ENCODE assay signal across 8 cellular contexts in genomic region chr7:87933605-87933952, GRCh38. TPM values are rescaled to one million over a fixed set of nuclear protein-coding genes. Genes with fewer than 3 reads are reported as not detected.
A peak's percentile ranks its signal among the peaks of the same experiment; 100 is the strongest.
DNase-seq lines count a peak whose midpoint lies in the region; ATAC-seq, FAIRE-seq and TF ChIP-seq lines count a peak whose summit lies in the region.

No MANE protein-coding gene starts in this region.

- no peak overlapping the region for H2BK5ac ChIP-seq in H1 (ENCODE audit: low read depth, low read length)

- H4K5ac ChIP-seq in H1 (ENCODE audit: insufficient read length, low read depth, low read length), result peak overlapping the region; percentile 9

- no peak for TF ChIP-seq RAD21 in H1 (IDR thresholded peaks at IDR 0.05 in 1 of 2, conservative IDR thresholded peaks at IDR 0.05 in 1 of 2; ENCODE audit: low read depth in 2 of 2, low read length in 2 of 2)

- no peaks in the 10 kb centered on the region for H3K9me3 Mint-ChIP-seq in activated T-cell treated with anti-CD3 and anti-CD28 coated beads, Interleukin-2, amount 50 U/mL, for 4 hours

- H3K4me1 Mint-ChIP-seq in activated T-cell treated with anti-CD3 and anti-CD28 coated beads, Interleukin-2, amount 50 U/mL, for 4 hours (ENCODE audit: low read depth), result peaks cover 11% of the 10 kb centered on the region

- H3K36me3 ChIP-seq in H1 (ENCODE audit: control insufficient read depth in 2 of 4, insufficient read depth in 4 of 4, low read length in 3 of 4), result peaks cover 0 to 6% (median 0%) of the 10 kb centered on the region in 4 experiments; a peak in 1 of 8 replicates
- H3K36me3 ChIP-seq in prostate gland, result no peaks in the 10 kb centered on the region

- peaks cover 0 to 3% (median 1%) of the 10 kb centered on the region in 4 experiments; a peak in 1 of 7 replicates for H3K27me3 ChIP-seq in H1 (replicated peaks in 1 of 4; ENCODE audit: control insufficient read depth in 3 of 4, extremely low read depth in 1 of 4, insufficient read depth in 3 of 4, low read length in 3 of 4)
- H3K27me3 ChIP-seq in prostate gland (replicated peaks; ENCODE audit: insufficient read depth), result no peaks in the 10 kb centered on the region

- CTCF ChIA-PET in H1 (lab: Charles Lee; ENCODE audit: partially characterized antibody), result interaction anchor here (0.8 to 1.5 kb wide), 6 partner anchors 8 to 187 kb away, joined by 3 to 7 read pairs (median 4); no protein-coding TSS in a partner anchor

- POLR2A ChIA-PET in H1 (lab: Charles Lee; ENCODE audit: partially characterized antibody), result interaction anchor here (0.8 to 3.0 kb wide), 12 partner anchors 8 to 270 kb away, joined by 3 to 15 read pairs (median 4); no protein-coding TSS in a partner anchor

- no peak overlapping the region; the same call in 1 of the 2 replicates for H3K18ac ChIP-seq in H1 (ENCODE audit: extremely low read depth, low read length)

- no peaks in the 10 kb centered on the region for H3K36me3 Mint-ChIP-seq in activated T-cell treated with anti-CD3 and anti-CD28 coated beads, Interleukin-2, amount 50 U/mL, for 4 hours (ENCODE audit: insufficient read depth)

- H3K4me1 ChIP-seq in H1 (replicated peaks in 1 of 4; ENCODE audit: control insufficient read depth in 3 of 4, insufficient read depth in 4 of 4, low read length in 3 of 4) (peaks cover 0 to 6% (median 3%) of the 10 kb centered on the region in 4 experiments; a peak in 4 of 7 replicates), prostate gland (replicated peaks) (no peaks in the 10 kb centered on the region)

- H3K56ac ChIP-seq in H1 (replicated peaks; ENCODE audit: insufficient read length, low read depth, low read length), result no peak overlapping the region

- intact Hi-C loops in prostate gland (cut with DNase I), result loop anchor here (10.0 kb wide), 1 partner anchor 171 kb away; no protein-coding TSS in a partner anchor

- H3K14ac ChIP-seq in H1 (ENCODE audit: insufficient read length), result no peak overlapping the region

- H3K4me3 ChIP-seq in H1 (ENCODE audit: extremely low read depth in 1 of 4, insufficient read depth in 2 of 4, low read depth in 3 of 4, low read length in 4 of 4), result peak overlapping the region; percentile 76 to 87 (median 80)
- peak overlapping the region; percentile 56 to 58 for H3K4me3 ChIP-seq in prostate gland

- FAIRE-seq in H1 (lab: Jason Lieb, UNC) (no peak), D721Med (lab: Jason Lieb, UNC) (no peak)

- H2BK120ac ChIP-seq in H1 (replicated peaks; ENCODE audit: low read depth, low read length), result no peak overlapping the region

- H3K9me3 ChIP-seq in H1 (ENCODE audit: insufficient read depth in 2 of 2, low read depth in 1 of 2, low read length in 1 of 2), result no peaks in the 10 kb centered on the region
- H3K9me3 ChIP-seq in prostate gland, result no peaks in the 10 kb centered on the region

- no peak overlapping the region for H2BK12ac ChIP-seq in H1 (ENCODE audit: low read depth, low read length)

- peak overlapping the region; percentile 90 for H3K4me3 Mint-ChIP-seq in activated T-cell treated with anti-CD3 and anti-CD28 coated beads, Interleukin-2, amount 50 U/mL, for 4 hours

- H3K27ac ChIP-seq in H1 (ENCODE audit: low read depth, low read length) (no peak overlapping the region), prostate gland (peak overlapping the region; percentile 26 to 59)

- ATAC-seq in activated T-cell treated with anti-CD3 and anti-CD28 coated beads, Interleukin-2, amount 50 U/mL, for 4 hours, result no peak

- TF ChIP-seq CTCF in H1 (IDR thresholded peaks at IDR 0.05; ENCODE audit: control extremely low read depth in 1 of 3, insufficient read depth in 1 of 3, low read depth in 1 of 3, low read length in 3 of 3) (no peak), prostate gland (IDR thresholded peaks at IDR 0.05) (no peak), D721Med (IDR thresholded peaks at IDR 0.05; ENCODE audit: insufficient read depth, missing control alignments) (no peak)

- H4K91ac ChIP-seq in H1 (replicated peaks; ENCODE audit: insufficient read length, low read length), result no peak overlapping the region

- peaks cover 12% of the 10 kb centered on the region for H3K23me2 ChIP-seq in H1 (ENCODE audit: low read depth, low read length)

- no peaks in the 10 kb centered on the region for H4K20me1 ChIP-seq in H1 (replicated peaks in 1 of 2; ENCODE audit: control insufficient read depth in 1 of 2, insufficient read depth in 2 of 2, low read length in 2 of 2)

- peak overlapping the region; percentile 86 to 94 for H3K4me2 ChIP-seq in H1 (ENCODE audit: insufficient read depth in 1 of 2, low read depth in 2 of 2, low read length in 2 of 2)

- H4K8ac ChIP-seq in H1 (ENCODE audit: extremely low read depth, insufficient read depth, low read length), result no peak overlapping the region

- DNase-seq in activated T-cell treated with anti-CD3 and anti-CD28 coated beads, Interleukin-2, amount 50 U/mL, for 4 hours, result no peak
- no peak for DNase-seq in activated T-cell treated with anti-CD3 and anti-CD28 coated beads for 4 hours
- DNase-seq in KG1 (lab: John Stamatoyannopoulos, UW), result peak; percentile 73
- no peak for DNase-seq in H1 (ENCODE audit: low read depth in 1 of 2, low spot score in 2 of 2)
- DNase-seq in prostate gland (ENCODE audit: low spot score), result no peak
- no peak for DNase-seq in D721Med (ENCODE audit: insufficient read length, low spot score)
- no peak for DNase-seq in GDM1 (lab: John Stamatoyannopoulos, UW)
- no peak for DNase-seq in activated CD8-positive, alpha-beta memory T cell treated with anti-CD3 and anti-CD28 coated beads, Interleukin-2, amount 50 U/mL, for 48 hours

- TF ChIP-seq EP300 in H1 (IDR thresholded peaks at IDR 0.05; ENCODE audit: borderline replicate concordance in 1 of 2, low read depth in 2 of 2, low read length in 2 of 2), result no peak

- WGBS in H1 (ENCODE audit: extremely low coverage in 1 of 2, insufficient coverage in 1 of 2, insufficient read length in 1 of 2, insufficient replicate concordance in 2 of 2, low coverage in 1 of 2, low lambda C conversion rate in 2 of 2, missing lambda C conversion rate in 1 of 2), 2 experiments, result 13% methylated on average over 9 of the region's 9 CpGs; no CpG with 5 or more reads in 1 of the 2 experiments
- WGBS in prostate gland, result 15% methylated on average over 9 of the region's 9 CpGs

- peak overlapping the region; percentile 96 for H2AFZ ChIP-seq in H1 (ENCODE audit: low read length)

- H3K79me2 ChIP-seq in H1 (ENCODE audit: control insufficient read depth in 1 of 2, insufficient read depth in 2 of 2, low read length in 2 of 2), result no peaks in the 10 kb centered on the region

- no peak for TF ChIP-seq POLR2A in H1 (IDR thresholded peaks at IDR 0.05; ENCODE audit: control extremely low read depth in 1 of 2, low read depth in 2 of 2, low read length in 2 of 2)
- TF ChIP-seq POLR2A in prostate gland (IDR thresholded peaks at IDR 0.05), result no peak

- H3K9ac ChIP-seq in H1 (replicated peaks in 1 of 4; ENCODE audit: extremely low read depth in 1 of 4, low read depth in 3 of 4, low read length in 3 of 4), result peak overlapping the region in 2 of 4 experiments; percentile 2 to 35; a peak in 1 of 7 replicates

- no peak overlapping the region for H3K23ac ChIP-seq in H1 (ENCODE audit: insufficient read length)

- H3K27me3 Mint-ChIP-seq in activated T-cell treated with anti-CD3 and anti-CD28 coated beads, Interleukin-2, amount 50 U/mL, for 4 hours (ENCODE audit: low read depth), result peaks cover 9% of the 10 kb centered on the region

- H2BK15ac ChIP-seq in H1 (ENCODE audit: low read length), result no peak overlapping the region

- no peak overlapping the region for H2AK5ac ChIP-seq in H1 (ENCODE audit: low read depth, low read length)

- H3K4ac ChIP-seq in H1 (replicated peaks; ENCODE audit: insufficient read length, low read depth, low read length), result no peak overlapping the region

- H2BK20ac ChIP-seq in H1 (ENCODE audit: low read length), result no peak overlapping the region

- no peaks in the 10 kb centered on the region for H3K79me1 ChIP-seq in H1 (ENCODE audit: low read depth, low read length)

TF ChIP-seq in H1, 55 proteins besides CTCF, POLR2A, EP300 and RAD21 (continues in another document):
- TF ChIP-seq TCF12 (IDR thresholded peaks at IDR 0.05; ENCODE audit: low read depth, low read length), result no peak

RNA-seq across cellular contexts. Expression of gene ADAM22, which starts 0.5 kb away (rescaled TPM):
- 1 to 10 TPM; 1.1 to 1.8 (median 1.2) TPM for total RNA-seq in activated T-cell treated with anti-CD3 and anti-CD28 coated beads, Interleukin-2, amount 50 U/mL, for 4 hours
- 17.9 and 21.4 TPM in 2 replicates for total RNA-seq in H1 (2021; fragmentation: NEBNext Ultra II Directional; extraction: Animal tissue kit (Norgen Biotek cat#: 25700))
- polyA plus RNA-seq in H1 (2011; rRNA removed), result 4.6 and 5.6 TPM in 2 replicates
- 5.9 TPM for polyA plus RNA-seq in H1 (2011; cell fraction: cytosol; rRNA removed)
- 12.7 TPM for polyA plus RNA-seq in H1 (2011; cell fraction: nucleus; rRNA removed)
- 4.7 to 8.4 TPM (median 7.7 TPM) in 4 replicates for polyA plus RNA-seq in H1 (2012, experiment 1 of 2)
- polyA plus RNA-seq in H1 (2012, experiment 2 of 2), result 0.30 TPM
- polyA plus RNA-seq in H1 (2013, experiment 1 of 2), result 9.4 TPM
- 8.8 TPM for polyA plus RNA-seq in H1 (2013, experiment 2 of 2)
- 29.0 and 53.2 TPM in 2 replicates for polyA minus RNA-seq in H1 (2011; rRNA and poly(A)+ RNA removed)
- 12.3 TPM for polyA minus RNA-seq in H1 (2011; cell fraction: cytosol; rRNA and poly(A)+ RNA removed)
- 42.5 TPM for polyA minus RNA-seq in H1 (2011; cell fraction: nucleus; rRNA and poly(A)+ RNA removed)
- 1 to 10 TPM; 8.4 to 8.5 TPM for total RNA-seq in prostate gland

RNA-seq across cellular contexts. Expression of gene DBF4, which starts 57.3 kb away (rescaled TPM):
- total RNA-seq in activated T-cell treated with anti-CD3 and anti-CD28 coated beads, Interleukin-2, amount 50 U/mL, for 4 hours, result 10 to 100 TPM; 41.4 to 43.9 (median 43.7) TPM
- 78.9 and 82.4 TPM in 2 replicates for total RNA-seq in H1 (2021; fragmentation: NEBNext Ultra II Directional; extraction: Animal tissue kit (Norgen Biotek cat#: 25700))
- polyA plus RNA-seq in H1 (2011; rRNA removed), result 8.7 and 10.0 TPM in 2 replicates
- polyA plus RNA-seq in H1 (2011; cell fraction: cytosol; rRNA removed), result 13.7 TPM
- 14.9 TPM for polyA plus RNA-seq in H1 (2011; cell fraction: nucleus; rRNA removed)
- polyA plus RNA-seq in H1 (2012, experiment 1 of 2), result 20.7 to 55.8 TPM (median 24.4 TPM) in 4 replicates
- polyA plus RNA-seq in H1 (2012, experiment 2 of 2), result 3.2 TPM
- polyA plus RNA-seq in H1 (2013, experiment 1 of 2), result 57.4 TPM
- polyA plus RNA-seq in H1 (2013, experiment 2 of 2), result 58.9 TPM
- 6.7 and 8.1 TPM in 2 replicates for polyA minus RNA-seq in H1 (2011; rRNA and poly(A)+ RNA removed)
- 17.0 TPM for polyA minus RNA-seq in H1 (2011; cell fraction: cytosol; rRNA and poly(A)+ RNA removed)
- polyA minus RNA-seq in H1 (2011; cell fraction: nucleus; rRNA and poly(A)+ RNA removed), result 53.9 TPM
- 10 to 100 TPM; 11.0 to 24.9 TPM for total RNA-seq in prostate gland

RNA-seq across cellular contexts. Expression of gene SLC25A40, which starts 57.4 kb away (rescaled TPM):
- 10 to 100 TPM; 20.4 to 21.7 (median 21.7) TPM for total RNA-seq in activated T-cell treated with anti-CD3 and anti-CD28 coated beads, Interleukin-2, amount 50 U/mL, for 4 hours
- 17.3 and 22.5 TPM in 2 replicates for total RNA-seq in H1 (2021; fragmentation: NEBNext Ultra II Directional; extraction: Animal tissue kit (Norgen Biotek cat#: 25700))
- 3.2 and 6.5 TPM in 2 replicates for polyA plus RNA-seq in H1 (2011; rRNA removed)
- polyA plus RNA-seq in H1 (2011; cell fraction: cytosol; rRNA removed), result 6.6 TPM
- 6.1 TPM for polyA plus RNA-seq in H1 (2011; cell fraction: nucleus; rRNA removed)
- polyA plus RNA-seq in H1 (2012, experiment 1 of 2), result 6.4 to 16.0 TPM (median 7.1 TPM) in 4 replicates
- polyA plus RNA-seq in H1 (2012, experiment 2 of 2), result 1.8 TPM
- 15.4 TPM for polyA plus RNA-seq in H1 (2013, experiment 1 of 2)
- 14.7 TPM for polyA plus RNA-seq in H1 (2013, experiment 2 of 2)
- 5.5 and 7.4 TPM in 2 replicates for polyA minus RNA-seq in H1 (2011; rRNA and poly(A)+ RNA removed)
- polyA minus RNA-seq in H1 (2011; cell fraction: cytosol; rRNA and poly(A)+ RNA removed), result 4.9 TPM
- polyA minus RNA-seq in H1 (2011; cell fraction: nucleus; rRNA and poly(A)+ RNA removed), result 20.4 TPM
- 10 to 100 TPM; 19.5 to 33.9 TPM for total RNA-seq in prostate gland
